Comparison of ENCODE assay signal across 14 cellular contexts in the genomic region with DNA sequence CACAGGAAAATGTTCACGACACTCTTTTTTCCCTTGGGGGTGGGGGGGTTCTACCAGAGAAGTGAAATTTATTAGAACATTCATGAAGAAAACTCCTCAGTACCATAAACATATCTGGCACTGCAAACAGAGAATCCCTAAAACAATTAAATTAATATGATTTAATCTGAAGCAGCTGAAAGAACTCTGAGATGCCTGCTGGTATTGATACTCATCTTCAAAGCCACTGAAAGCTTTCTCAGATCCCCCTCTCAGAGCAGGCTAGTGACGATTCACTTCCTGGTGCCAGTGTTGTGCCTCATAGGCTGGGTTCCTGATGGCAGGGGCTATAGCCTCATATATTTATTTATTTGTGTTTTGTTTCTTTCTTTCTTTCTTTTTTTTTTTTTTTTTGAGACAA.
"Had no signal": no experiment of that assay in that cellular context is flagged by ENCODE, and none has a peak within 500 bp of the region (broad histone marks: within the 10 kb centered on the region; RNA-seq: fewer than 3 reads in every experiment).

No MANE protein-coding gene starts in this region.

- H3K4me2 ChIP-seq: smooth muscle cell had no signal

- H3K36me3 Mint-ChIP-seq: naive thymus-derived CD4-positive, alpha-beta T cell; stimulated activated memory B cell treated with anti-CD40 and anti-IgM and Interleukin-4, amounts not matched to agents 10 μg/mL and 1 μg/mL and 100 μg/mL, for 72 hours had no signal

- H3K9me3 Mint-ChIP-seq: activated naive CD8-positive, alpha-beta T cell treated with anti-CD3 and anti-CD28 coated beads, Interleukin-2, amount 50 U/mL, for 24 hours; naive thymus-derived CD4-positive, alpha-beta T cell; stimulated activated memory B cell treated with anti-CD40 and anti-IgM and Interleukin-4, amounts not matched to agents 10 μg/mL and 1 μg/mL and 100 μg/mL, for 72 hours had no signal

- H3K4me3 ChIP-seq: heart left ventricle, right atrium auricular region, smooth muscle cell, upper lobe of left lung had no signal

- ATAC-seq: activated naive CD8-positive, alpha-beta T cell treated with anti-CD3 and anti-CD28 coated beads, Interleukin-2, amount 50 U/mL, for 24 hours; heart left ventricle; naive thymus-derived CD4-positive, alpha-beta T cell; stimulated activated memory B cell treated with anti-CD40 and anti-IgM and Interleukin-4, amounts not matched to agents 10 μg/mL and 1 μg/mL and 100 μg/mL, for 72 hours had no signal

- H3K4me1 ChIP-seq: upper lobe of left lung had no signal

- H3K36me3 ChIP-seq: upper lobe of left lung had no signal

- H3K27me3 Mint-ChIP-seq: activated naive CD8-positive, alpha-beta T cell treated with anti-CD3 and anti-CD28 coated beads, Interleukin-2, amount 50 U/mL, for 24 hours; stimulated activated memory B cell treated with anti-CD40 and anti-IgM and Interleukin-4, amounts not matched to agents 10 μg/mL and 1 μg/mL and 100 μg/mL, for 72 hours had no signal

- H3K27ac ChIP-seq: heart left ventricle, right atrium auricular region, upper lobe of left lung had no signal

- H3K27me3 ChIP-seq: heart left ventricle, right atrium auricular region, upper lobe of left lung had no signal

- H3K4me3 Mint-ChIP-seq: activated naive CD8-positive, alpha-beta T cell treated with anti-CD3 and anti-CD28 coated beads, Interleukin-2, amount 50 U/mL, for 24 hours; naive thymus-derived CD4-positive, alpha-beta T cell; stimulated activated memory B cell treated with anti-CD40 and anti-IgM and Interleukin-4, amounts not matched to agents 10 μg/mL and 1 μg/mL and 100 μg/mL, for 72 hours had no signal

- H3K27ac Mint-ChIP-seq: activated naive CD8-positive, alpha-beta T cell treated with anti-CD3 and anti-CD28 coated beads, Interleukin-2, amount 50 U/mL, for 24 hours; naive thymus-derived CD4-positive, alpha-beta T cell; stimulated activated memory B cell treated with anti-CD40 and anti-IgM and Interleukin-4, amounts not matched to agents 10 μg/mL and 1 μg/mL and 100 μg/mL, for 72 hours had no signal

- DNase-seq: activated CD4-positive, alpha-beta T cell treated with anti-CD3 and anti-CD28 coated beads, Interleukin-2, amount 50 U/mL, for 1 hour; activated CD4-positive, CD25-positive, alpha-beta regulatory T cell; activated naive CD8-positive, alpha-beta T cell treated with anti-CD3 and anti-CD28 coated beads, Interleukin-2, amount 50 U/mL, for 24 hours; activated T-cell treated with anti-CD3 and anti-CD28 coated beads, Interleukin-2, amount 50 U/mL, for 48 hours; caudate nucleus; cortex of kidney; effector memory CD4-positive, alpha-beta T cell; heart left ventricle; posterior cingulate gyrus; upper lobe of left lung had no signal

- H3K9me3 ChIP-seq: heart left ventricle, right atrium auricular region, upper lobe of left lung had no signal
